Comparison of ENCODE assay signal across 1 cellular context in the genomic region with DNA sequence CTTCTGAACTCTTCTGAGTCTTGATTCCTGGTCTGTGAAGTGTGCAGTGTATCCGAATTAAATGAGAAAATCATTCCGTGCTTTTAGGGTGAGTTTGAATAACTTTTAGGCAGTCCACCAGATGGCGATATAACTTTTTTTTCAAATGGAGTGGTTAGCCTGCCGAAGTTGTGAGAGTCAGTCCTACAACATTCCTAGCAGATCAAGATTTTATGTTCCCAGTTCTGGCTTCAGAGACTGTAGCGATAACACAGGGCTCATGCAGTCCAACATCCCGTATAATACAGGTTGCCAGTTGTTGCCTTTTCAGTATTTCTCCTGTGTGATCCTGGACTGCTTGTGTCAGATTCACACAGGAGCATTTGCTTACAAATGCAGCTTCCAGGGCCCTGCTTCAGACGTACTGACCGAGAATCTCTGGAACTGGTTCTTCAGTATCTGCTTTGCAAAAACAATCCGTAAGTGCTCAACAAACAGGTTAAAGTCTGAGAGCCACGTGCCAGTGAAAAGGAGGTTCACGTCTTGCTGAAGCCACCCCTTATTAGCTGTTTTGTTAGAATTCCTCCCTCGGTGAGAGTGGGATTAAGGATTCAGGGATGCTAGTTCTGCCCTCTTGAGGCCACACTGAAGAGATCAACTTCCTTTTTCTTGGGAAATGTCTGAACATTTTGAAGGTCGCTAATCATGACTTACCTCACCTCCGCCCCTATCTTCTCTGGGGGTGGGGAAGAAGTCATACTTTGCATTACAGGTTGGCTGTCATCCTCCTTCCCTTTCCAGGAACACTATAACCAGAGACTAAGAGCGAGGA.
A peak's percentile ranks its signal among the peaks of the same experiment; 100 is the strongest.
TF ChIP-seq lines count a peak whose summit lies in the region.

No MANE protein-coding gene starts in this region.

TF ChIP-seq in GM12878, 131 proteins besides CTCF, POLR2A, EP300 and RAD21 (continued from another document):
- TF ChIP-seq, protein P1, sequence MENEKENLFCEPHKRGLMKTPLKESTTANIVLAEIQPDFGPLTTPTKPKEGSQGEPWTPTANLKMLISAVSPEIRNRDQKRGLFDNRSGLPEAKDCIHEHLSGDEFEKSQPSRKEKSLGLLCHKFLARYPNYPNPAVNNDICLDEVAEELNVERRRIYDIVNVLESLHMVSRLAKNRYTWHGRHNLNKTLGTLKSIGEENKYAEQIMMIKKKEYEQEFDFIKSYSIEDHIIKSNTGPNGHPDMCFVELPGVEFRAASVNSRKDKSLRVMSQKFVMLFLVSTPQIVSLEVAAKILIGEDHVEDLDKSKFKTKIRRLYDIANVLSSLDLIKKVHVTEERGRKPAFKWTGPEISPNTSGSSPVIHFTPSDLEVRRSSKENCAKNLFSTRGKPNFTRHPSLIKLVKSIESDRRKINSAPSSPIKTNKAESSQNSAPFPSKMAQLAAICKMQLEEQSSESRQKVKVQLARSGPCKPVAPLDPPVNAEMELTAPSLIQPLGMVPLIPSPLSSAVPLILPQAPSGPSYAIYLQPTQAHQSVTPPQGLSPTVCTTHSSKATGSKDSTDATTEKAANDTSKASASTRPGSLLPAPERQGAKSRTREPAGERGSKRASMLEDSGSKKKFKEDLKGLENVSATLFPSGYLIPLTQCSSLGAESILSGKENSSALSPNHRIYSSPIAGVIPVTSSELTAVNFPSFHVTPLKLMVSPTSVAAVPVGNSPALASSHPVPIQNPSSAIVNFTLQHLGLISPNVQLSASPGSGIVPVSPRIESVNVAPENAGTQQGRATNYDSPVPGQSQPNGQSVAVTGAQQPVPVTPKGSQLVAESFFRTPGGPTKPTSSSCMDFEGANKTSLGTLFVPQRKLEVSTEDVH (IDR thresholded peaks at IDR 0.05; ENCODE audit: low read depth, partially characterized antibody), result no peak
- TF ChIP-seq SRF (IDR thresholded peaks at IDR 0.05; ENCODE audit: low read depth in 2 of 2, low read length in 2 of 2) (no peak), ZNF384 (IDR thresholded peaks at IDR 0.05; ENCODE audit: borderline replicate concordance, low read depth, low read length) (no peak), ZNF274 (IDR thresholded peaks at IDR 0.05; ENCODE audit: insufficient read depth, insufficient read length) (no peak), DPF2 (IDR thresholded peaks at IDR 0.05) (no peak), ZSCAN29 (IDR thresholded peaks at IDR 0.05) (0 out of 2 replicates have a peak, but pooled peaks have one; percentile 44), KDM1A (IDR thresholded peaks at IDR 0.05; ENCODE audit: borderline replicate concordance) (no peak), HDGF (IDR thresholded peaks at IDR 0.05) (no peak), NBN (IDR thresholded peaks at IDR 0.05) (0 out of 2 replicates have a peak, but pooled peaks have one; percentile 20), STAT1 (conservative IDR thresholded peaks at IDR 0.05) (no peak)
- TF ChIP-seq, protein P2, sequence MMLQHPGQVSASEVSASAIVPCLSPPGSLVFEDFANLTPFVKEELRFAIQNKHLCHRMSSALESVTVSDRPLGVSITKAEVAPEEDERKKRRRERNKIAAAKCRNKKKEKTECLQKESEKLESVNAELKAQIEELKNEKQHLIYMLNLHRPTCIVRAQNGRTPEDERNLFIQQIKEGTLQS (IDR thresholded peaks at IDR 0.05; ENCODE audit: borderline replicate concordance, extremely low read depth, low read depth, low read length), result no peak
- TF ChIP-seq, protein P3, sequence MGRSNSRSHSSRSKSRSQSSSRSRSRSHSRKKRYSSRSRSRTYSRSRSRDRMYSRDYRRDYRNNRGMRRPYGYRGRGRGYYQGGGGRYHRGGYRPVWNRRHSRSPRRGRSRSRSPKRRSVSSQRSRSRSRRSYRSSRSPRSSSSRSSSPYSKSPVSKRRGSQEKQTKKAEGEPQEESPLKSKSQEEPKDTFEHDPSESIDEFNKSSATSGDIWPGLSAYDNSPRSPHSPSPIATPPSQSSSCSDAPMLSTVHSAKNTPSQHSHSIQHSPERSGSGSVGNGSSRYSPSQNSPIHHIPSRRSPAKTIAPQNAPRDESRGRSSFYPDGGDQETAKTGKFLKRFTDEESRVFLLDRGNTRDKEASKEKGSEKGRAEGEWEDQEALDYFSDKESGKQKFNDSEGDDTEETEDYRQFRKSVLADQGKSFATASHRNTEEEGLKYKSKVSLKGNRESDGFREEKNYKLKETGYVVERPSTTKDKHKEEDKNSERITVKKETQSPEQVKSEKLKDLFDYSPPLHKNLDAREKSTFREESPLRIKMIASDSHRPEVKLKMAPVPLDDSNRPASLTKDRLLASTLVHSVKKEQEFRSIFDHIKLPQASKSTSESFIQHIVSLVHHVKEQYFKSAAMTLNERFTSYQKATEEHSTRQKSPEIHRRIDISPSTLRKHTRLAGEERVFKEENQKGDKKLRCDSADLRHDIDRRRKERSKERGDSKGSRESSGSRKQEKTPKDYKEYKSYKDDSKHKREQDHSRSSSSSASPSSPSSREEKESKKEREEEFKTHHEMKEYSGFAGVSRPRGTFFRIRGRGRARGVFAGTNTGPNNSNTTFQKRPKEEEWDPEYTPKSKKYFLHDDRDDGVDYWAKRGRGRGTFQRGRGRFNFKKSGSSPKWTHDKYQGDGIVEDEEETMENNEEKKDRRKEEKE (IDR thresholded peaks at IDR 0.05), result no peak
- TF ChIP-seq, protein P4, sequence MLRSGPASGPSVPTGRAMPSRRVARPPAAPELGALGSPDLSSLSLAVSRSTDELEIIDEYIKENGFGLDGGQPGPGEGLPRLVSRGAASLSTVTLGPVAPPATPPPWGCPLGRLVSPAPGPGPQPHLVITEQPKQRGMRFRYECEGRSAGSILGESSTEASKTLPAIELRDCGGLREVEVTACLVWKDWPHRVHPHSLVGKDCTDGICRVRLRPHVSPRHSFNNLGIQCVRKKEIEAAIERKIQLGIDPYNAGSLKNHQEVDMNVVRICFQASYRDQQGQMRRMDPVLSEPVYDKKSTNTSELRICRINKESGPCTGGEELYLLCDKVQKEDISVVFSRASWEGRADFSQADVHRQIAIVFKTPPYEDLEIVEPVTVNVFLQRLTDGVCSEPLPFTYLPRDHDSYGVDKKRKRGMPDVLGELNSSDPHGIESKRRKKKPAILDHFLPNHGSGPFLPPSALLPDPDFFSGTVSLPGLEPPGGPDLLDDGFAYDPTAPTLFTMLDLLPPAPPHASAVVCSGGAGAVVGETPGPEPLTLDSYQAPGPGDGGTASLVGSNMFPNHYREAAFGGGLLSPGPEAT (IDR thresholded peaks at IDR 0.05; ENCODE audit: low read depth), result no peak
- TF ChIP-seq, protein P5, sequence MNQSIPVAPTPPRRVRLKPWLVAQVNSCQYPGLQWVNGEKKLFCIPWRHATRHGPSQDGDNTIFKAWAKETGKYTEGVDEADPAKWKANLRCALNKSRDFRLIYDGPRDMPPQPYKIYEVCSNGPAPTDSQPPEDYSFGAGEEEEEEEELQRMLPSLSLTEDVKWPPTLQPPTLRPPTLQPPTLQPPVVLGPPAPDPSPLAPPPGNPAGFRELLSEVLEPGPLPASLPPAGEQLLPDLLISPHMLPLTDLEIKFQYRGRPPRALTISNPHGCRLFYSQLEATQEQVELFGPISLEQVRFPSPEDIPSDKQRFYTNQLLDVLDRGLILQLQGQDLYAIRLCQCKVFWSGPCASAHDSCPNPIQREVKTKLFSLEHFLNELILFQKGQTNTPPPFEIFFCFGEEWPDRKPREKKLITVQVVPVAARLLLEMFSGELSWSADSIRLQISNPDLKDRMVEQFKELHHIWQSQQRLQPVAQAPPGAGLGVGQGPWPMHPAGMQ (IDR thresholded peaks at IDR 0.05; ENCODE audit: borderline replicate concordance), result no peak
- TF ChIP-seq, protein P6, sequence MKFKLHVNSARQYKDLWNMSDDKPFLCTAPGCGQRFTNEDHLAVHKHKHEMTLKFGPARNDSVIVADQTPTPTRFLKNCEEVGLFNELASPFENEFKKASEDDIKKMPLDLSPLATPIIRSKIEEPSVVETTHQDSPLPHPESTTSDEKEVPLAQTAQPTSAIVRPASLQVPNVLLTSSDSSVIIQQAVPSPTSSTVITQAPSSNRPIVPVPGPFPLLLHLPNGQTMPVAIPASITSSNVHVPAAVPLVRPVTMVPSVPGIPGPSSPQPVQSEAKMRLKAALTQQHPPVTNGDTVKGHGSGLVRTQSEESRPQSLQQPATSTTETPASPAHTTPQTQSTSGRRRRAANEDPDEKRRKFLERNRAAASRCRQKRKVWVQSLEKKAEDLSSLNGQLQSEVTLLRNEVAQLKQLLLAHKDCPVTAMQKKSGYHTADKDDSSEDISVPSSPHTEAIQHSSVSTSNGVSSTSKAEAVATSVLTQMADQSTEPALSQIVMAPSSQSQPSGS (IDR thresholded peaks at IDR 0.05; ENCODE audit: low read length), result no peak
